In genomic region chr22:32411388-32411787, GRCh38 we compare ENCODE assay signal across 8 cellular contexts. TPM values are rescaled to one million over a fixed set of nuclear protein-coding genes. Genes with fewer than 3 reads are reported as not detected.
DNase-seq lines count a peak whose midpoint lies in the region; FAIRE-seq and TF ChIP-seq lines count a peak whose summit lies in the region.

No MANE protein-coding gene starts in this region.

- peaks cover 4% of the 10 kb centered on the region for H3K36me3 Mint-ChIP-seq in astrocyte (ENCODE audit: low read depth, unreplicated experiment)

- DNase-seq in GM12865 (ENCODE audit: low read depth) (peak; percentile 15), astrocyte (ENCODE audit: low read depth) (peak; percentile 45), kidney tubule cell (ENCODE audit: low spot score) (peak; percentile 61), stomach (no peak), inferior parietal cortex (ENCODE audit: extremely low spot score) (no peak), NCI-H226 (no peak), NOMO-1 (lab: John Stamatoyannopoulos, UW; ENCODE audit: unreplicated experiment in 2 of 2) (no peak)

- no peaks in the 10 kb centered on the region for H3K27me3 ChIP-seq in KMS-11 (ENCODE audit: insufficient read depth, low read depth)
- peaks cover under 1% of the 10 kb centered on the region for H3K27me3 ChIP-seq in astrocyte (ENCODE audit: insufficient read depth, low read length)
- no peaks in the 10 kb centered on the region for H3K27me3 ChIP-seq in stomach

- peak overlapping the region; percentile 67 for H3K27ac Mint-ChIP-seq in astrocyte (ENCODE audit: unreplicated experiment)

- peak overlapping the region; percentile 68 for H3K27ac ChIP-seq in KMS-11
- H3K27ac ChIP-seq in astrocyte (ENCODE audit: low read depth, low read length), result peak overlapping the region; percentile 82
- H3K27ac ChIP-seq in stomach, result peak overlapping the region; percentile 73 to 88 (median 86)

- H3K36me3 ChIP-seq in KMS-11 (ENCODE audit: insufficient read depth) (peaks cover 6% of the 10 kb centered on the region; the same call in 1 of the 2 replicates), astrocyte (ENCODE audit: insufficient read depth, low read length) (peaks cover 23% of the 10 kb centered on the region), stomach (peaks cover 18 to 24% (median 23%) of the 10 kb centered on the region in 4 donors)

- intact Hi-C loops in stomach (cut with DNase I; ENCODE audit: low total_unique reads), result loop anchor here (10.0 kb wide), 1 partner anchor 53 kb away; the partner anchor contains the start of gene BPIFC

- no peak for TF ChIP-seq EP300 in stomach (IDR thresholded peaks at IDR 0.05)

- H3K9me3 ChIP-seq in astrocyte (ENCODE audit: insufficient read depth, low read depth, low read length) (no peaks in the 10 kb centered on the region), stomach (no peaks in the 10 kb centered on the region)

- H3K79me2 ChIP-seq in KMS-11 (ENCODE audit: insufficient read depth, low read depth) (peaks cover 44% of the 10 kb centered on the region), astrocyte (ENCODE audit: insufficient read depth, low read length) (peaks cover 51% of the 10 kb centered on the region)

- peaks cover 11% of the 10 kb centered on the region for H3K4me1 Mint-ChIP-seq in astrocyte (ENCODE audit: low read depth, unreplicated experiment)

- peak overlapping the region; percentile 83 for H2AFZ ChIP-seq in KMS-11 (ENCODE audit: low read depth)
- H2AFZ ChIP-seq in astrocyte (ENCODE audit: low read depth, low read length), result peak overlapping the region; percentile 83

- H3K4me2 ChIP-seq in KMS-11, result peak overlapping the region; percentile 88
- H3K4me2 ChIP-seq in astrocyte (ENCODE audit: low read length), result peak overlapping the region; percentile 96

- WGBS in stomach, 5 donors, result 1 to 2% (median 1%) methylated on average over 11 of the region's 11 CpGs

- H3K4me3 ChIP-seq in GM12865 (ENCODE audit: low read depth, low read length) (peak overlapping the region; percentile 72), KMS-11 (IDR thresholded peaks at IDR 0.05; ENCODE audit: insufficient read depth, low read depth, low read length) (peak overlapping the region; percentile 8), astrocyte (ENCODE audit: insufficient read depth, low read depth, low read length) (peak overlapping the region; percentile 89), stomach (peak overlapping the region; percentile 68 to 93 (median 89))

- H3K4me1 ChIP-seq in KMS-11 (ENCODE audit: low read depth, poor library complexity, severe bottlenecking) (peaks cover 84% of the 10 kb centered on the region), astrocyte (ENCODE audit: insufficient read depth, low read length) (peaks cover 11% of the 10 kb centered on the region), stomach (peaks cover 16 to 44% (median 34%) of the 10 kb centered on the region in 4 donors)

- H3K9me3 Mint-ChIP-seq in astrocyte (ENCODE audit: unreplicated experiment), result no peaks in the 10 kb centered on the region

- no peak for TF ChIP-seq POLR2A in stomach (IDR thresholded peaks at IDR 0.05)

- H4K20me1 ChIP-seq in KMS-11 (ENCODE audit: insufficient read depth) (no peaks in the 10 kb centered on the region), astrocyte (ENCODE audit: insufficient read depth, low read length) (peaks cover 44% of the 10 kb centered on the region)

- peak overlapping the region; percentile 86 for H3K9ac ChIP-seq in KMS-11
- peak overlapping the region; percentile 96 for H3K9ac ChIP-seq in astrocyte (ENCODE audit: low read length)

- no peak for FAIRE-seq in astrocyte (lab: Jason Lieb, UNC)

- no peaks in the 10 kb centered on the region for H3K27me3 Mint-ChIP-seq in astrocyte (ENCODE audit: low read depth, unreplicated experiment)

- peak overlapping the region; percentile 98 for H3K4me3 Mint-ChIP-seq in astrocyte (ENCODE audit: unreplicated experiment)

- TF ChIP-seq CTCF in GM12865 (IDR thresholded peaks at IDR 0.05; ENCODE audit: insufficient read depth, low read depth, low read length, missing control alignments), result no peak
- TF ChIP-seq CTCF in KMS-11 (conservative IDR thresholded peaks at IDR 0.05; ENCODE audit: low read depth, low read length), result no peak
- no peak for TF ChIP-seq CTCF in astrocyte (IDR thresholded peaks at IDR 0.05; ENCODE audit: insufficient read depth, low read depth, low read length)
- TF ChIP-seq CTCF in stomach (IDR thresholded peaks at IDR 0.05), result no peak

RNA-seq across cellular contexts. Expression of gene RTCB, which starts 0.7 kb away (rescaled TPM):
- 78.1 and 93.1 TPM in 2 replicates for total RNA-seq in astrocyte
- 100 to 1,000 TPM in 3 of 5 donors, 10 to 100 TPM in 2; 51.6 to 131 (median 106) TPM for total RNA-seq in stomach
- polyA plus RNA-seq in stomach, result 10 to 100 TPM; 27.2 to 71.6 (median 51.4) TPM

RNA-seq across cellular contexts. Expression of gene BPIFC, which starts 52.9 kb away (rescaled TPM):
- total RNA-seq in astrocyte, result not detected in 2 replicates
- not detected for total RNA-seq in stomach
- not detected for polyA plus RNA-seq in stomach

RNA-seq across cellular contexts. Expression of gene RFPL3, which starts 53.7 kb away (rescaled TPM):
- not detected in 2 replicates for total RNA-seq in astrocyte
- not detected for total RNA-seq in stomach
- polyA plus RNA-seq in stomach, result not detected

Comparison
In these comparisons a context has a peak if more than half of its experiments do, and no peak if none do; other contexts are left out.
1. DNase-seq: peak in GM12865 (single experiment), astrocyte (single experiment) and kidney tubule cell (single experiment); none in stomach (single experiment), inferior parietal cortex (single experiment), NCI-H226 (single experiment) and NOMO-1 (0 of 2).
2. H3K4me3 ChIP-seq: peak in every context shown above with its lines; median percentile 89 in astrocyte; 89 in stomach; 72 in GM12865; 8 in KMS-11.
3. Peak in every context shown above with its lines, with median percentiles within 50 percentile points of each other: H3K27ac ChIP-seq.